37 cellular contexts compared by ENCODE assay signal in the genomic region with DNA sequence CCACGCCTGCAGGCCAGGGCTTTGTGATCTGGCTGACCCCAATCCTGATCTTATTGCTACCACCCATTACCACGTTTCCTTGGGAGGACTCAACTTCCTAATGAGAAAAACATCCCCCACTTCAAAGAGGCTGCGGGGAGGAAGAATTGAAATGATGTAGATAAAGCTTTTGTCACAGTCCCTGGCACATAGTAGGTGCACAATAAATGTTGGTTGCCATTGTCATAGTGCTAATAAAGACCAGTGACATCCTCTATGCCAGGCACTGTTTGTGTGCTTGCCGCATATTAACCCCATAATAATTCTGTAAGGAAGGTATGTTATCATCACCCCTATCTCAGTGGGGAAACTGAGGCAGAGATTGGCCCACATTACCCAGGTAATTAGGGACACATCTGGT. TPM values are rescaled to one million over a fixed set of nuclear protein-coding genes. Genes with fewer than 3 reads are reported as not detected.
"Had no signal": no experiment of that assay in that cellular context is flagged by ENCODE, and none has a peak within 500 bp of the region (broad histone marks: within the 10 kb centered on the region; RNA-seq: fewer than 3 reads in every experiment).

No MANE protein-coding gene starts in this region.

- H3K27me3 ChIP-seq: ascending aorta, breast epithelium, cardiac muscle cell, colonic mucosa had no signal

- H3K4me3 ChIP-seq: ascending aorta, breast epithelium, cardiac muscle cell, colonic mucosa, esophagus squamous epithelium, gastroesophageal sphincter, heart right ventricle had no signal

- H3K9me3 ChIP-seq: ascending aorta, breast epithelium, colonic mucosa, esophagus squamous epithelium, gastroesophageal sphincter, heart right ventricle had no signal

- DNase-seq: activated CD4-positive, alpha-beta memory T cell treated with anti-CD3 and anti-CD28 coated beads, Interleukin-2, amount 10 ng/mL, durations not matched to agents 7 days and 5 days; activated CD4-positive, alpha-beta T cell treated with anti-CD3 and anti-CD28 coated beads for 1 hour; activated CD4-positive, alpha-beta T cell treated with anti-CD3 and anti-CD28 coated beads for 4 hours; activated CD4-positive, alpha-beta T cell treated with anti-CD3 and anti-CD28 coated beads, Interleukin-2, amount 10 ng/mL, durations not matched to agents 7 days and 5 days; activated CD4-positive, alpha-beta T cell treated with anti-CD3 and anti-CD28 coated beads, Interleukin-2, amount 50 U/mL, for 4 hours; activated CD8-positive, alpha-beta memory T cell treated with anti-CD3 and anti-CD28 coated beads, Interleukin-2, amount 50 U/mL, for 48 hours; activated gamma-delta T cell; activated naive CD4-positive, alpha-beta T cell; activated naive CD4-positive, alpha-beta T cell treated with anti-CD3 and anti-CD28 coated beads, Interleukin-2, amount 10 ng/mL, durations not matched to agents 7 days and 5 days; activated naive CD8-positive, alpha-beta T cell treated with anti-CD3 and anti-CD28 coated beads, Interleukin-2, amount 10 ng/mL, durations not matched to agents 7 days and 5 days; activated T-cell treated with anti-CD3 and anti-CD28 coated beads for 4 hours; activated T-cell treated with anti-CD3 and anti-CD28 coated beads, Interleukin-2, amount 50 U/mL, for 24 hours; activated T-cell treated with anti-CD3 and anti-CD28 coated beads, Interleukin-2, amount 50 U/mL, for 72 hours; central memory CD4-positive, alpha-beta T cell; cerebellar nuclear complex; colonic mucosa; effector CD8-positive, alpha-beta T cell; esophagus squamous epithelium; foreskin melanocyte; heart right ventricle; T-helper 9 cell had no signal

- H3K4me1 ChIP-seq: ascending aorta, breast epithelium, colonic mucosa, esophagus squamous epithelium, gastroesophageal sphincter, heart right ventricle had no signal

- H3K27ac ChIP-seq: ascending aorta, breast epithelium, cardiac muscle cell, colonic mucosa, epithelial cell of prostate, esophagus squamous epithelium, gastroesophageal sphincter, heart right ventricle, VCaP had no signal

- H3K36me3 ChIP-seq: ascending aorta, breast epithelium, cardiac muscle cell, colonic mucosa, esophagus squamous epithelium, gastroesophageal sphincter, heart right ventricle had no signal

- FAIRE-seq: endometrium, TTC549 had no signal

- ATAC-seq: activated naive CD4-positive, alpha-beta T cell treated with anti-CD3 and anti-CD28 coated beads, Interleukin-2, amount 50 U/mL, for 72 hours; activated T-cell treated with anti-CD3 and anti-CD28 coated beads, Interleukin-2, amount 50 U/mL, for 72 hours; gastroesophageal sphincter; heart right ventricle; WTC11 had no signal

RNA-seq across cellular contexts. Expression of a gene that starts 22.4 kb away (rescaled TPM):
- total RNA-seq: activated CD4-positive, alpha-beta memory T cell treated with anti-CD3 and anti-CD28 coated beads, Interleukin-2, amount 10 ng/mL, durations not matched to agents 7 days and 5 days; activated CD4-positive, alpha-beta T cell treated with anti-CD3 and anti-CD28 coated beads, Interleukin-2, amount 10 ng/mL, durations not matched to agents 7 days and 5 days; activated naive CD8-positive, alpha-beta T cell treated with anti-CD3 and anti-CD28 coated beads, Interleukin-2, amount 10 ng/mL, durations not matched to agents 7 days and 5 days; ascending aorta; T-helper 2 cell treated with Interferon-gamma antibody and Interleukin-4, amounts not matched to agents 100 ng/mL and 5 ng/mL, for 36 hours had no signal

RNA-seq across cellular contexts. Expression of a gene that starts 55.3 kb away (rescaled TPM):
- total RNA-seq: activated CD4-positive, alpha-beta memory T cell treated with anti-CD3 and anti-CD28 coated beads, Interleukin-2, amount 10 ng/mL, durations not matched to agents 7 days and 5 days; activated CD4-positive, alpha-beta T cell treated with anti-CD3 and anti-CD28 coated beads, Interleukin-2, amount 10 ng/mL, durations not matched to agents 7 days and 5 days; activated naive CD4-positive, alpha-beta T cell treated with anti-CD3 and anti-CD28 coated beads, Interleukin-2, amount 50 U/mL, for 72 hours; activated naive CD8-positive, alpha-beta T cell treated with anti-CD3 and anti-CD28 coated beads, Interleukin-2, amount 10 ng/mL, durations not matched to agents 7 days and 5 days; activated T-cell treated with anti-CD3 and anti-CD28 coated beads, Interleukin-2, amount 50 U/mL, for 72 hours; cardiac muscle cell; colonic mucosa; dermis microvascular lymphatic vessel endothelial cell; endothelial cell of umbilical vein; fibroblast of lung; fibroblast of villous mesenchyme; glomerular endothelial cell; T-helper 2 cell treated with Interferon-gamma antibody and Interleukin-4, amounts not matched to agents 100 ng/mL and 5 ng/mL, for 36 hours had no signal
- polyA plus RNA-seq: endothelial cell of umbilical vein, fibroblast of lung had no signal
